Comparison of ENCODE assay signal across 26 cellular contexts in genomic region chr1:22279735-22280134, GRCh38.
A peak's percentile ranks its signal among the peaks of the same experiment; 100 is the strongest.
DNase-seq lines count a peak whose midpoint lies in the region; ATAC-seq, FAIRE-seq and TF ChIP-seq lines count a peak whose summit lies in the region.
"Had no signal": no experiment of that assay in that cellular context is flagged by ENCODE, and none has a peak within 500 bp of the region (broad histone marks: within the 10 kb centered on the region; RNA-seq: fewer than 3 reads in every experiment).

No MANE protein-coding gene starts in this region.

- no peak overlapping the region for H3K27ac Mint-ChIP-seq in activated T-cell treated with anti-CD3 and anti-CD28 coated beads, Interleukin-2, amount 50 U/mL, for 72 hours
- H3K27ac Mint-ChIP-seq: CD14-positive monocyte; CD4-positive, alpha-beta memory T cell; CD4-positive, CD25-positive, alpha-beta regulatory T cell; CD8-positive, alpha-beta memory T cell had no signal

- TF ChIP-seq CTCF in HCT116 (IDR thresholded peaks at IDR 0.05 in 2 of 3, conservative IDR thresholded peaks at IDR 0.05 in 1 of 3; ENCODE audit: borderline replicate concordance in 1 of 3, insufficient read depth in 1 of 3, low read depth in 2 of 3, low read length in 2 of 3) (no peak), HEK293 (tag by site-specific recombination; IDR thresholded peaks at IDR 0.05) (no peak), K562 (IDR thresholded peaks at IDR 0.05 in 2 of 3, conservative IDR thresholded peaks at IDR 0.05 in 1 of 3; ENCODE audit: insufficient read depth in 2 of 3, low read depth in 1 of 3, low read length in 3 of 3) (no peak)

- no peaks in the 10 kb centered on the region for H3K36me3 Mint-ChIP-seq in activated T-cell treated with anti-CD3 and anti-CD28 coated beads, Interleukin-2, amount 50 U/mL, for 72 hours (ENCODE audit: insufficient read depth in 2 of 2)
- H3K36me3 Mint-ChIP-seq: CD14-positive monocyte; CD4-positive, alpha-beta memory T cell; CD4-positive, CD25-positive, alpha-beta regulatory T cell had no signal

- H3K9me3 Mint-ChIP-seq in activated T-cell treated with anti-CD3 and anti-CD28 coated beads, Interleukin-2, amount 50 U/mL, for 72 hours: no peaks in the 10 kb centered on the region

- H4K20me1 ChIP-seq in HCT116 (ENCODE audit: insufficient read depth) (no peaks in the 10 kb centered on the region), K562 (replicated peaks; ENCODE audit: control insufficient read depth, insufficient read depth, low read length) (peaks cover 8% of the 10 kb centered on the region; the same call in 1 of the 2 replicates)
- H4K20me1 ChIP-seq: BLaER1 had no signal

- no peaks in the 10 kb centered on the region for H3K9me2 ChIP-seq in HCT116 (ENCODE audit: insufficient read depth)

- no TSS peak for BruUV-seq in HCT116 (replicated peaks; lab: Mats Ljungman, UMichigan)
- no TSS peak for BruUV-seq in K562 (replicated peaks; lab: Mats Ljungman, UMichigan)

- no peak overlapping the region for H3K4me3 Mint-ChIP-seq in activated T-cell treated with anti-CD3 and anti-CD28 coated beads, Interleukin-2, amount 50 U/mL, for 72 hours
- H3K4me3 Mint-ChIP-seq: CD4-positive, alpha-beta memory T cell; CD4-positive, CD25-positive, alpha-beta regulatory T cell; CD8-positive, alpha-beta memory T cell had no signal

- no peak overlapping the region for H3K27ac ChIP-seq in HCT116 (ENCODE audit: low read depth, low read length)
- H3K27ac ChIP-seq in HEK293 (ENCODE audit: extremely low read depth, low read depth, low read length): no peak overlapping the region
- no peak overlapping the region for H3K27ac ChIP-seq in K562 (ENCODE audit: extremely low read depth, low read depth, low read length)
- H3K27ac ChIP-seq: BLaER1 had no signal

- H3K36me3 ChIP-seq in HCT116 (ENCODE audit: control insufficient read depth in 1 of 2, insufficient read depth in 2 of 2, low read length in 2 of 2) (no peaks in the 10 kb centered on the region), HEK293 (ENCODE audit: control insufficient read depth in 2 of 2, insufficient read depth in 1 of 2, low read length in 2 of 2) (no peaks in the 10 kb centered on the region), K562 (ENCODE audit: control insufficient read depth, insufficient read depth, low read length) (no peaks in the 10 kb centered on the region)
- H3K36me3 ChIP-seq: BE2C, BLaER1 had no signal

- no peak overlapping the region for H3K4me3 ChIP-seq in HCT116 (replicated peaks in 1 of 2; ENCODE audit: low read depth in 1 of 2, low read length in 2 of 2)
- no peak overlapping the region for H3K4me3 ChIP-seq in HEK293 (ENCODE audit: low read depth, low read length)
- H3K4me3 ChIP-seq in K562: no peak overlapping the region
- H3K4me3 ChIP-seq: BLaER1, GM12878 had no signal

- POLR2A ChIA-PET in HCT116 (lab: Charles Lee) (no interaction called here), HEK293 (lab: Yijun Ruan, JAX) (no interaction called here), K562 (lab: Yijun Ruan, JAX) (interaction anchor here (1.7 kb wide), 1 partner anchor 9 kb away, joined by 3 read pairs; no protein-coding TSS in a partner anchor)

- TF ChIP-seq POLR2A in HCT116 (IDR thresholded peaks at IDR 0.05; ENCODE audit: borderline replicate concordance, extremely low read depth, insufficient read depth, insufficient read length) (no peak), K562 (conservative IDR thresholded peaks at IDR 0.05) (no peak)

- no peak for TF ChIP-seq EP300 in K562 (IDR thresholded peaks at IDR 0.05; ENCODE audit: low read length)

- H3K9me3 ChIP-seq in HCT116 (ENCODE audit: control insufficient read depth in 1 of 2, insufficient read depth in 1 of 2, low read depth in 1 of 2, low read length in 2 of 2) (no peaks in the 10 kb centered on the region), HEK293 (ENCODE audit: control insufficient read depth, insufficient read depth, low read depth, low read length) (no peaks in the 10 kb centered on the region), K562 (replicated peaks; ENCODE audit: control insufficient read depth, insufficient read depth, low read depth, low read length) (no peaks in the 10 kb centered on the region)
- H3K9me3 ChIP-seq: BE2C, BLaER1 had no signal

- no peaks in the 10 kb centered on the region for H3K4me1 Mint-ChIP-seq in activated T-cell treated with anti-CD3 and anti-CD28 coated beads, Interleukin-2, amount 50 U/mL, for 72 hours (ENCODE audit: low read depth)
- H3K4me1 Mint-ChIP-seq: CD14-positive monocyte; CD4-positive, alpha-beta memory T cell; CD4-positive, CD25-positive, alpha-beta regulatory T cell; CD8-positive, alpha-beta memory T cell had no signal

- H3K9ac ChIP-seq in HCT116 (ENCODE audit: low read length) (no peak overlapping the region), K562 (ENCODE audit: insufficient read depth in 1 of 2, low read depth in 2 of 2, low read length in 2 of 2) (no peak overlapping the region)
- H3K9ac ChIP-seq: BLaER1 had no signal

- intact Hi-C loops in HCT116 (cut with micrococcal nuclease): loop anchor here (5.0 kb wide), 1 partner anchor 257 kb away; no protein-coding TSS in a partner anchor
- intact Hi-C loops in K562 (cut with micrococcal nuclease): no loop called here

- H3K4me1 ChIP-seq in HCT116 (ENCODE audit: control insufficient read depth in 1 of 2, insufficient read depth in 2 of 2, low read length in 2 of 2): peaks cover 8% of the 10 kb centered on the region in 2 experiments; a peak in 3 of 4 replicates
- no peaks in the 10 kb centered on the region for H3K4me1 ChIP-seq in HEK293 (ENCODE audit: control insufficient read depth, insufficient read depth, low read length)
- H3K4me1 ChIP-seq in K562 (replicated peaks in 1 of 2; ENCODE audit: control insufficient read depth in 2 of 2, insufficient read depth in 2 of 2, low read length in 2 of 2): peaks cover under 1% of the 10 kb centered on the region in 2 experiments; a peak in 3 of 5 replicates
- H3K4me1 ChIP-seq: BE2C, BLaER1 had no signal

- 0% methylated on average over 3 of the region's 3 CpGs for WGBS in K562 (ENCODE audit: insufficient coverage, low coverage, missing lambda C conversion rate)

- FAIRE-seq in K562 (lab: Jason Lieb, UNC): no peak
- FAIRE-seq: A204.1, GM12878, GM12892, GM18507 had no signal

- H3K79me2 ChIP-seq in HCT116 (ENCODE audit: insufficient read depth, low read length) (no peaks in the 10 kb centered on the region), K562 (ENCODE audit: control insufficient read depth, insufficient read depth, low read length) (no peaks in the 10 kb centered on the region)

- CTCF ChIA-PET in HCT116 (lab: Charles Lee) (no interaction called here), HEK293 (lab: Yijun Ruan, JAX) (interaction anchor here (1.1 kb wide), 1 partner anchor 137 kb away, joined by 4 read pairs; no protein-coding TSS in a partner anchor), K562 (lab: Yijun Ruan, JAX; ENCODE audit: low intra/inter-chr PET ratio) (interaction anchor here (0.7 kb wide), 1 partner anchor 12 kb away, joined by 4 read pairs; no protein-coding TSS in a partner anchor)

- H3K27me3 Mint-ChIP-seq in activated T-cell treated with anti-CD3 and anti-CD28 coated beads, Interleukin-2, amount 50 U/mL, for 72 hours (ENCODE audit: low read depth): peaks cover 43% of the 10 kb centered on the region

- ATAC-seq in HCT116 (no peak), K562 (no peak)
- no peak for ATAC-seq in activated T-cell treated with anti-CD3 and anti-CD28 coated beads, Interleukin-2, amount 50 U/mL, for 72 hours (replicated peaks in 1 of 2)
- ATAC-seq: GM12878 had no signal

- peaks cover 4% of the 10 kb centered on the region; the same call in 1 of the 2 replicates for H3K27me3 ChIP-seq in HCT116 (ENCODE audit: insufficient read depth, low read length)
- peaks cover 27 to 54% of the 10 kb centered on the region in 2 experiments for H3K27me3 ChIP-seq in K562 (ENCODE audit: control insufficient read depth in 2 of 2, insufficient read depth in 2 of 2, low read length in 2 of 2)
- H3K27me3 ChIP-seq: BE2C, BLaER1 had no signal

- DNase-seq in HCT116 (ENCODE audit: low read depth, low spot score) (no peak), K562 (ENCODE audit: extremely low read depth in 1 of 4, low spot score in 3 of 4) (no peak), nucleus accumbens (lab: John Stamatoyannopoulos, UW) (no peak)
- DNase-seq in activated T-cell treated with anti-CD3 and anti-CD28 coated beads, Interleukin-2, amount 50 U/mL, for 72 hours: no peak
- DNase-seq: 8988T; ACHN; BE2C; C1 segment of cervical spinal cord; CD4-positive, alpha-beta memory T cell; CD4-positive, CD25-positive, alpha-beta regulatory T cell; CD8-positive, alpha-beta memory T cell; COR-L47; DMS 273 treated with DMSO at 0.1 percent for 48 hours; DMS153; DMS53; DMS79; DND-41; EL; GDM1 had no signal

- RAD21 ChIA-PET in HCT116 (lab: Charles Lee; ENCODE audit: low non-redundant PET in 1 of 2, low total read pairs in 2 of 2, uncharacterized antibody in 2 of 2, unreplicated experiment in 2 of 2): no interaction called here

- in situ Hi-C loops in K562 (cut with MboI): no loop called here

- no peak for TF ChIP-seq RAD21 in HCT116 (IDR thresholded peaks at IDR 0.05; ENCODE audit: low read depth)
- TF ChIP-seq RAD21 in K562 (CRISPR knock-in tag; conservative IDR thresholded peaks at IDR 0.05 in 1 of 2, IDR thresholded peaks at IDR 0.05 in 1 of 2): no peak

- no peak overlapping the region for H3K4me2 ChIP-seq in HCT116 (ENCODE audit: low read length)
- no peak overlapping the region for H3K4me2 ChIP-seq in K562 (ENCODE audit: insufficient read depth, low read length)
- H3K4me2 ChIP-seq: BLaER1 had no signal

- H2AFZ ChIP-seq in HCT116 (ENCODE audit: low read depth, low read length, poor library complexity, severe bottlenecking): no peak overlapping the region
- no peak overlapping the region for H2AFZ ChIP-seq in K562 (ENCODE audit: low read depth, low read length)

- H3K9me1 ChIP-seq in K562 (ENCODE audit: control insufficient read depth, insufficient read depth, low read length): peaks cover 6% of the 10 kb centered on the region

TF ChIP-seq in HCT116, 20 proteins besides CTCF, POLR2A, EP300 and RAD21 (continues in another document):
- TF ChIP-seq CBX3 (IDR thresholded peaks at IDR 0.05; ENCODE audit: low read depth): no peak
- TF ChIP-seq, protein P1, sequence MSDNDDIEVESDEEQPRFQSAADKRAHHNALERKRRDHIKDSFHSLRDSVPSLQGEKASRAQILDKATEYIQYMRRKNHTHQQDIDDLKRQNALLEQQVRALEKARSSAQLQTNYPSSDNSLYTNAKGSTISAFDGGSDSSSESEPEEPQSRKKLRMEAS (IDR thresholded peaks at IDR 0.05): no peak

TF ChIP-seq in HEK293, 187 proteins besides CTCF, POLR2A, EP300 and RAD21 (continues in another document):
- TF ChIP-seq ZNF366 (tag by site-specific recombination; conservative IDR thresholded peaks at IDR 0.05): peak; percentile 81

TF ChIP-seq in K562, 482 proteins besides CTCF, POLR2A, EP300 and RAD21 (continues in another document):
- TF ChIP-seq BHLHE40 (IDR thresholded peaks at IDR 0.05; ENCODE audit: low read length) (no peak), ZNF79 (CRISPR knock-in tag; IDR thresholded peaks at IDR 0.05; ENCODE audit: low read depth) (no peak), KAT8 (IDR thresholded peaks at IDR 0.05; ENCODE audit: low read depth) (no peak), JUNB (CRISPR knock-in tag; conservative IDR thresholded peaks at IDR 0.05) (no peak), CEBPB (tag; IDR thresholded peaks at IDR 0.05) (peak; percentile 39)
